In the genomic region with DNA sequence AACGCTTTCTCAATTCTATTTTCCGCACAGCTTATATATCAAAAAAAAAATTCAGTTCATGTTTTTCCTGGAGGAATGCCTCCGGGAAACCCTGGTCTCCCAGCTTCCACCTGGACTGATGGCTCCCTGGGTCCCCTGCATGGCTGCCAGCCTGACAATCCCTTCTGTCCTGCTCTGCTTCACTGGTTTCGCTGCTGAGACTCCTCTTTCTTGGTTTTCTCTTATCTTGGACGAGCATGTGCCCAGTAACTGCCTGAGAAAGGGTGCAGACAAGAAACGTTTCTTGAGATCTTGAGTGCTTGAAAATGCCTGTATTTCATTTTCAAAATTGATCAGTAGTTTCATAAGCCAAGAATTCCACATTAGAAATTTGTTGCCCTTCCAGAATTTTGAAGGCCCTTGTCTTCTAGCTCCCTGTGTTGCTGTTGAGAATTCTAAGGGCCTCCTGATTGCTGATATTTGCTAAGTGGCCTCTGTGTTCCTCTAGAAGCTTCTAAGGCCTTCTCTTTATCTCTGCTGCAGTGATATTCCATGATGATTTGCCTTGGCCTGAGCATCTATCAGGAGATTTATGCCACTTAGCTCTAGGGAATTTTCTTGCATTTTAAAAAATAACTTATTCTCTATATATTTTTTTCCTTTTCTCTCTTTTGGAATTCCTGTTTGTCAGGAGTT, we compare ENCODE assay signal across 18 cellular contexts. TPM values are rescaled to one million over a fixed set of nuclear protein-coding genes. Genes with fewer than 3 reads are reported as not detected.
DNase-seq lines count a peak whose midpoint lies in the region; ATAC-seq, FAIRE-seq and TF ChIP-seq lines count a peak whose summit lies in the region.
"Had no signal": no experiment of that assay in that cellular context is flagged by ENCODE, and none has a peak within 500 bp of the region (broad histone marks: within the 10 kb centered on the region; RNA-seq: fewer than 3 reads in every experiment).

No MANE protein-coding gene starts in this region.

- no peak for TF ChIP-seq CTCF in K562 (IDR thresholded peaks at IDR 0.05 in 2 of 3, conservative IDR thresholded peaks at IDR 0.05 in 1 of 3; ENCODE audit: insufficient read depth in 2 of 3, low read depth in 1 of 3, low read length in 3 of 3)
- TF ChIP-seq CTCF in SK-N-SH (IDR thresholded peaks at IDR 0.05), result no peak

- H3K9me3 ChIP-seq in K562 (replicated peaks; ENCODE audit: control insufficient read depth, insufficient read depth, low read depth, low read length) (no peaks in the 10 kb centered on the region), SK-N-SH (no peaks in the 10 kb centered on the region)
- H3K9me3 ChIP-seq: Caco-2 had no signal

- H2AFZ ChIP-seq in K562 (ENCODE audit: low read depth, low read length) (peak overlapping the region; percentile 78), SK-N-SH (ENCODE audit: low read depth) (no peak overlapping the region)

- H3K27ac ChIP-seq in K562 (ENCODE audit: extremely low read depth, low read depth, low read length) (peak overlapping the region; percentile 59), SK-N-SH (ENCODE audit: low read depth in 2 of 2, low read length in 1 of 2) (no peak overlapping the region)
- H3K27ac ChIP-seq: 22Rv1, SK-N-MC had no signal

- WGBS in K562 (ENCODE audit: insufficient coverage, low coverage, missing lambda C conversion rate), result 16% methylated on average over 6 of the region's 6 CpGs
- WGBS in SK-N-SH (ENCODE audit: low lambda C conversion rate), result 84% methylated on average over 6 of the region's 6 CpGs

- CTCF ChIA-PET in K562 (lab: Yijun Ruan, JAX; ENCODE audit: low intra/inter-chr PET ratio) (no interaction called here), SK-N-SH (lab: Yijun Ruan, JAX) (no interaction called here)

- H3K9me1 ChIP-seq in K562 (ENCODE audit: control insufficient read depth, insufficient read depth, low read length), result no peaks in the 10 kb centered on the region

- H3K4me3 Mint-ChIP-seq in activated CD4-positive, alpha-beta T cell treated with anti-CD3 and anti-CD28 coated beads, Interleukin-2, amount 10 ng/mL, durations not matched to agents 24 days and 14 days, result no peak overlapping the region

- ATAC-seq in K562, result peak; percentile 73
- no peak for ATAC-seq in HG03442 (IDR thresholded peaks at IDR 0.05; ENCODE audit: unreplicated experiment)

- BruUV-seq in K562 (replicated peaks; lab: Mats Ljungman, UMichigan), result no TSS peak

- in situ Hi-C loops in K562 (cut with MboI), result no loop called here

- no peaks in the 10 kb centered on the region for H4K20me1 ChIP-seq in K562 (replicated peaks; ENCODE audit: control insufficient read depth, insufficient read depth, low read length)
- no peaks in the 10 kb centered on the region for H4K20me1 ChIP-seq in SK-N-SH (ENCODE audit: insufficient read depth)

- no peaks in the 10 kb centered on the region for H3F3A ChIP-seq in SK-N-SH (replicated peaks; ENCODE audit: insufficient read depth)

- H3K36me3 Mint-ChIP-seq in activated CD4-positive, alpha-beta T cell treated with anti-CD3 and anti-CD28 coated beads, Interleukin-2, amount 10 ng/mL, durations not matched to agents 24 days and 14 days (ENCODE audit: low read depth), result no peaks in the 10 kb centered on the region

- TF ChIP-seq RAD21 in K562 (CRISPR knock-in tag; conservative IDR thresholded peaks at IDR 0.05 in 1 of 2, IDR thresholded peaks at IDR 0.05 in 1 of 2), result no peak; a peak in 1 of 4 replicates
- TF ChIP-seq RAD21 in SK-N-SH (IDR thresholded peaks at IDR 0.05; ENCODE audit: low read length), result no peak

- intact Hi-C loops in activated CD4-positive, alpha-beta T cell treated with anti-CD3 and anti-CD28 coated beads, Interleukin-2, amount 10 ng/mL, durations not matched to agents 24 days and 14 days (cut with micrococcal nuclease), result no loop called here
- intact Hi-C loops in K562 (cut with micrococcal nuclease), result loop anchor here (5.0 kb wide), 1 partner anchor 43 kb away; a partner anchor contains a TSS

- peaks cover 3% of the 10 kb centered on the region for H3K4me1 Mint-ChIP-seq in activated CD4-positive, alpha-beta T cell treated with anti-CD3 and anti-CD28 coated beads, Interleukin-2, amount 10 ng/mL, durations not matched to agents 24 days and 14 days

- H3K27me3 Mint-ChIP-seq in activated CD4-positive, alpha-beta T cell treated with anti-CD3 and anti-CD28 coated beads, Interleukin-2, amount 10 ng/mL, durations not matched to agents 24 days and 14 days, result no peaks in the 10 kb centered on the region

- H3K27ac Mint-ChIP-seq in activated CD4-positive, alpha-beta T cell treated with anti-CD3 and anti-CD28 coated beads, Interleukin-2, amount 10 ng/mL, durations not matched to agents 24 days and 14 days, result no peak overlapping the region

- H3K9ac ChIP-seq in K562 (ENCODE audit: insufficient read depth in 1 of 2, low read depth in 2 of 2, low read length in 2 of 2) (peak overlapping the region; percentile 21 to 46; a peak in 3 of 4 replicates), SK-N-SH (no peak overlapping the region)

- POLR2A ChIA-PET in K562 (lab: Yijun Ruan, JAX) (interaction anchor here (0.6 to 1.6 kb wide), 5 partner anchors 10 to 817 kb away, joined by 3 to 5 read pairs (median 3); no protein-coding TSS in a partner anchor), SK-N-SH (lab: Yijun Ruan, JAX) (no interaction called here)

- H3K36me3 ChIP-seq in K562 (ENCODE audit: control insufficient read depth, insufficient read depth, low read length) (no peaks in the 10 kb centered on the region), SK-N-SH (replicated peaks in 1 of 2; ENCODE audit: control insufficient read depth in 1 of 2, insufficient read depth in 2 of 2, low read length in 1 of 2) (no peaks in the 10 kb centered on the region)

- no peaks in the 10 kb centered on the region for H3K9me3 Mint-ChIP-seq in activated CD4-positive, alpha-beta T cell treated with anti-CD3 and anti-CD28 coated beads, Interleukin-2, amount 10 ng/mL, durations not matched to agents 24 days and 14 days

- TF ChIP-seq POLR2A in K562 (conservative IDR thresholded peaks at IDR 0.05), result no peak

- H3K4me1 ChIP-seq in K562 (replicated peaks in 1 of 2; ENCODE audit: control insufficient read depth in 2 of 2, insufficient read depth in 2 of 2, low read length in 2 of 2), result peaks cover 25 to 49% of the 10 kb centered on the region in 2 experiments
- H3K4me1 ChIP-seq in SK-N-SH (ENCODE audit: control insufficient read depth in 1 of 2, insufficient read depth in 2 of 2, low read depth in 1 of 2, low read length in 1 of 2), result peaks cover 0 to 2% of the 10 kb centered on the region in 2 experiments; a peak in 2 of 4 replicates
- H3K4me1 ChIP-seq: Caco-2 had no signal

- peak; percentile 75 for FAIRE-seq in K562 (lab: Jason Lieb, UNC)
- FAIRE-seq: GM12878, GM18507 had no signal

- H3K79me2 ChIP-seq in K562 (ENCODE audit: control insufficient read depth, insufficient read depth, low read length) (no peaks in the 10 kb centered on the region), SK-N-SH (ENCODE audit: insufficient read depth) (no peaks in the 10 kb centered on the region)

- peak; percentile 34 for DNase-seq in activated CD4-positive, alpha-beta T cell treated with anti-CD3 and anti-CD28 coated beads, Interleukin-2, amount 10 ng/mL, durations not matched to agents 24 days and 14 days
- no peak for DNase-seq in activated CD4-positive, alpha-beta T cell treated with anti-CD3 and anti-CD28 coated beads for 48 hours
- DNase-seq in K562 (ENCODE audit: extremely low read depth in 1 of 4, low spot score in 3 of 4) (peak in 3 of 4 experiments; percentile 33 to 77 (median 71)), left kidney (ENCODE audit: low read depth, low spot score) (peak; percentile 52), NCI-H510A treated with DMSO at 0.1 percent for 48 hours (lab: John Stamatoyannopoulos, UW) (no peak), SK-N-SH (no peak), globus pallidus (ENCODE audit: low spot score) (no peak)
- DNase-seq: C1 segment of cervical spinal cord, Caco-2, HCEC 1CT, NCI-H1436 treated with DMSO at 0.1 percent for 48 hours, NCI-H2081 treated with DMSO at 0.1 percent for 48 hours, NCI-H526 treated with DMSO at 0.1 percent for 48 hours had no signal

- H3K9me2 ChIP-seq in SK-N-SH, result no peaks in the 10 kb centered on the region

- no peaks in the 10 kb centered on the region for H3K27me3 ChIP-seq in K562 (ENCODE audit: control insufficient read depth in 2 of 2, insufficient read depth in 2 of 2, low read length in 2 of 2)
- no peaks in the 10 kb centered on the region for H3K27me3 ChIP-seq in SK-N-SH (ENCODE audit: insufficient read depth)

- TF ChIP-seq EP300 in K562 (IDR thresholded peaks at IDR 0.05; ENCODE audit: low read length) (peak; percentile 62), SK-N-SH (IDR thresholded peaks at IDR 0.05; ENCODE audit: borderline replicate concordance in 1 of 2, low read depth in 1 of 2, low read length in 1 of 2) (no peak)

- H3K4me2 ChIP-seq in K562 (ENCODE audit: insufficient read depth, low read length), result 0 out of 2 replicates have a peak overlapping the region, but pooled peaks have one; percentile 1
- no peak overlapping the region for H3K4me2 ChIP-seq in SK-N-SH

- H3K4me3 ChIP-seq in K562 (no peak overlapping the region), SK-N-SH (ENCODE audit: low read depth in 2 of 2, low read length in 1 of 2) (no peak overlapping the region)
- H3K4me3 ChIP-seq: GM12878, SK-N-MC had no signal

TF ChIP-seq in SK-N-SH, 30 proteins besides CTCF, POLR2A, EP300 and RAD21 (continues in another document):
- TF ChIP-seq GATA2 (CRISPR knock-in tag; IDR thresholded peaks at IDR 0.05), result no peak

RNA-seq across cellular contexts. Expression of a gene that starts 44.7 kb away (rescaled TPM):
- total RNA-seq in activated CD4-positive, alpha-beta T cell treated with anti-CD3 and anti-CD28 coated beads, Interleukin-2, amount 10 ng/mL, durations not matched to agents 24 days and 14 days, result 28.6 and 30.4 TPM in 2 replicates
- 11.0 and 16.7 TPM in 2 replicates for total RNA-seq in K562 (2011; cell fraction: chromatin; rRNA removed; ENCODE audit: low replicate concordance)
- total RNA-seq in K562 (2011; cell fraction: nucleolus; rRNA removed), result 10.9 and 16.3 TPM in 2 replicates
- 9.7 and 11.9 TPM in 2 replicates for total RNA-seq in K562 (2011; cell fraction: nucleoplasm; rRNA removed)
- total RNA-seq in K562 (2014; rRNA removed) (12.2 and 13.1 TPM in 2 replicates), K562 (2014; rRNA removed; fragmentation: Illumina TruSeq; extraction: Trizol) (11.2 and 11.5 TPM in 2 replicates), K562 (2015; rRNA removed; fragmentation: Illumina TruSeq; extraction: Trizol) (14.0 and 15.4 TPM in 2 replicates), K562 (2021) (24.4 and 26.2 TPM in 2 replicates)
- polyA plus RNA-seq in K562 (2011; rRNA removed) (8.7 and 10.5 TPM in 2 replicates), K562 (2014; fragmentation: Illumina TruSeq; extraction: Trizol) (17.9 and 24.2 TPM in 2 replicates), K562 (2014; fragmentation: Nextera tagmentation; extraction: Ambion mirVana) (1 to 10 TPM; 1.7 to 2.2 TPM), K562 (2014; rRNA removed) (12.8 and 13.7 TPM in 2 replicates), SK-N-SH (2012; rRNA removed) (14.2 and 16.3 TPM in 2 replicates)
- 5.4 and 6.5 TPM in 2 replicates for polyA plus RNA-seq in K562 (2011; cell fraction: cytosol; rRNA removed)
- polyA plus RNA-seq in K562 (2011; cell fraction: nucleus; rRNA removed), result 17.0 and 22.9 TPM in 2 replicates
- polyA plus RNA-seq in K562 (2012), result 12.5 and 19.4 TPM in 2 replicates
- 6.7 and 7.2 TPM in 2 replicates for polyA minus RNA-seq in K562 (2011; rRNA and poly(A)+ RNA removed)
- polyA minus RNA-seq in K562 (2011; cell fraction: cytosol; rRNA and poly(A)+ RNA removed), result 7.4 and 11.6 TPM in 2 replicates
- polyA minus RNA-seq in K562 (2011; cell fraction: nucleus; rRNA and poly(A)+ RNA removed), result 9.2 and 9.9 TPM in 2 replicates
- polyA plus RNA-seq in SK-N-SH (2012; cell fraction: cytosol; rRNA removed), result 11.4 and 13.6 TPM in 2 replicates
- 26.5 and 30.4 TPM in 2 replicates for polyA plus RNA-seq in SK-N-SH (2012; cell fraction: nucleus; rRNA removed)

Comparison
In these comparisons a context has a peak if more than half of its experiments do, and no peak if none do; other contexts are left out.
1. DNase-seq: peak in activated CD4-positive, alpha-beta T cell treated with anti-CD3 and anti-CD28 coated beads, Interleukin-2, amount 10 ng/mL, durations not matched to agents 24 days and 14 days (single experiment), K562 (3 of 4) and left kidney (single experiment); none in activated CD4-positive, alpha-beta T cell treated with anti-CD3 and anti-CD28 coated beads for 48 hours (single experiment), NCI-H510A treated with DMSO at 0.1 percent for 48 hours (single experiment), SK-N-SH (single experiment) and globus pallidus (single experiment).